In the genomic region with DNA sequence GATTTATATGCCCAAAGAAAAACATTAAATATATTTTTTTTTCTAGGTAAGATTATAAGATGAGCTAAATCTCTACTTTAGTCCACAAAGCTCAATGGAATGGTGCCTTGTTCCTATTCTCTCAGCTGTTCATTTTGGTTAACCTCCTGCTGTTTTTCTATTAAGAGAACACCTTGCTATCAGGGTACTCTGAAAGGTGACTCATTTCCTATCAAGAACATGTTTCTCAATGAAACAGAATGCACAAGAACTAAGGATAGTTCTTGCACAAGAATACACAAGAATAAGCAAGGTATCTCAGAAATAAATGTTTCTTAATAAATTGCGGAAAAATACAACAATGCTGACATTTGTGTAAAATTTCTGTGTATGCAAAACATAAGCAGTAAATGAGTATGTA, we compare ENCODE assay signal across 14 cellular contexts. TPM values are rescaled to one million over a fixed set of nuclear protein-coding genes. Genes with fewer than 3 reads are reported as not detected.
DNase-seq lines count a peak whose midpoint lies in the region; ATAC-seq, FAIRE-seq and TF ChIP-seq lines count a peak whose summit lies in the region.
"Had no signal": no experiment of that assay in that cellular context is flagged by ENCODE, and none has a peak within 500 bp of the region (broad histone marks: within the 10 kb centered on the region; RNA-seq: fewer than 3 reads in every experiment).

No MANE protein-coding gene starts in this region.

- DNase-seq in Daoy (ENCODE audit: low read depth) = peak; percentile 57
- DNase-seq in HT1080 (ENCODE audit: low read depth) = peak; percentile 81
- DNase-seq in GM12878 (ENCODE audit: low read depth, low spot score) = no peak
- peak; percentile 33 for DNase-seq in kidney tubule cell (ENCODE audit: low spot score)
- DNase-seq in mucosa of descending colon = no peak
- no peak for DNase-seq in 8988T
- no peak for DNase-seq in endothelial cell (ENCODE audit: low spot score)
- DNase-seq: activated gamma-delta T cell treated with Interleukin-2 at 50 U/mL for 16 hours, glutamatergic neuron, NCI-H2107, SHP77, tibial artery had no signal

- no peaks in the 10 kb centered on the region for H3K4me1 ChIP-seq in GM12878 (ENCODE audit: control insufficient read depth, insufficient read depth, low read length)
- H3K4me1 ChIP-seq in mucosa of descending colon (ENCODE audit: low read depth) = no peaks in the 10 kb centered on the region

- no peaks in the 10 kb centered on the region; the same call in 2 of the 3 replicates for H3K9me3 ChIP-seq in GM12878 (replicated peaks; ENCODE audit: control insufficient read depth, insufficient read depth, low read length)
- H3K9me3 ChIP-seq in mucosa of descending colon = no peaks in the 10 kb centered on the region
- H3K9me3 ChIP-seq: tibial artery had no signal

- no peak overlapping the region for H3K27ac ChIP-seq in GM12878 (ENCODE audit: control insufficient read depth, insufficient read depth)
- H3K27ac ChIP-seq: tibial artery had no signal

- CTCF ChIA-PET in GM12878 (lab: Yijun Ruan, JAX) = interaction anchor here (0.8 to 3.5 kb wide), 7 partner anchors 9 to 274 kb away, joined by 3 to 19 read pairs (median 6); partner anchors contain the start of gene ABCD2

- POLR2A ChIA-PET in GM12878 (lab: Charles Lee) = interaction anchor here (0.9 to 2.2 kb wide), 4 partner anchors 12 to 17 kb away, joined by 3 to 5 read pairs (median 4); partner anchors contain the start of gene ABCD2

- TF ChIP-seq POLR2A in GM12878 (IDR thresholded peaks at IDR 0.05; ENCODE audit: low read depth, low read length) = no peak

- RAD21 ChIA-PET in GM12878 (lab: Charles Lee; ENCODE audit: unreplicated experiment) = interaction anchor here (1.0 to 4.4 kb wide), 9 partner anchors 8 to 161 kb away, joined by 3 to 30 read pairs (median 4); partner anchors contain the start of gene ABCD2

- no peaks in the 10 kb centered on the region for H4K20me1 ChIP-seq in GM12878 (ENCODE audit: control insufficient read depth, insufficient read depth)

- no peak for TF ChIP-seq CTCF in GM12878 (IDR thresholded peaks at IDR 0.05 in 2 of 3, conservative IDR thresholded peaks at IDR 0.05 in 1 of 3; ENCODE audit: control insufficient read depth in 2 of 3, extremely low read depth in 1 of 3, insufficient read depth in 1 of 3, low read depth in 3 of 3, low read length in 3 of 3)
- no peak for TF ChIP-seq CTCF in mucosa of descending colon (IDR thresholded peaks at IDR 0.05)
- TF ChIP-seq CTCF in endothelial cell (IDR thresholded peaks at IDR 0.05; ENCODE audit: unreplicated experiment) = no peak

- H3K9me3 Mint-ChIP-seq in endothelial cell (ENCODE audit: unreplicated experiment) = no peaks in the 10 kb centered on the region

- FAIRE-seq in GM12878 (lab: Jason Lieb, UNC) = no peak

- H3K36me3 ChIP-seq in GM12878 (ENCODE audit: control insufficient read depth in 2 of 2, insufficient read depth in 2 of 2, low read length in 1 of 2) = peaks cover 0 to 8% of the 10 kb centered on the region in 2 experiments; a peak in 1 of 4 replicates
- no peaks in the 10 kb centered on the region for H3K36me3 ChIP-seq in mucosa of descending colon (ENCODE audit: low read depth)
- H3K36me3 ChIP-seq: tibial artery had no signal

- H2AFZ ChIP-seq in GM12878 (ENCODE audit: control insufficient read depth, low read depth, low read length) = no peak overlapping the region

- peaks cover 12% of the 10 kb centered on the region for H3K79me2 ChIP-seq in GM12878 (ENCODE audit: control insufficient read depth, insufficient read depth, low read length)

- H3K27ac Mint-ChIP-seq in endothelial cell (ENCODE audit: unreplicated experiment) = no peak overlapping the region

- in situ Hi-C loops in GM12878 (cut with MboI) = loop anchor here (25.0 kb wide), 3 partner anchors 507 to 818 kb away; partner anchors contain the start of gene SLC2A13

- no peak for TF ChIP-seq RAD21 in GM12878 (IDR thresholded peaks at IDR 0.05; ENCODE audit: insufficient read depth, low read depth, low read length)

- H3K36me3 Mint-ChIP-seq in endothelial cell (ENCODE audit: low read depth, unreplicated experiment) = no peaks in the 10 kb centered on the region

- peak; percentile 41 for ATAC-seq in GM12878
- no peak for ATAC-seq in mucosa of descending colon
- ATAC-seq in GM19467 (IDR thresholded peaks at IDR 0.05; ENCODE audit: unreplicated experiment) = no peak

- no peak overlapping the region for H3K4me2 ChIP-seq in GM12878 (ENCODE audit: control insufficient read depth, insufficient read depth)

- H3K27me3 ChIP-seq in GM12878 (replicated peaks in 1 of 2; ENCODE audit: control insufficient read depth in 2 of 2, insufficient read depth in 2 of 2, low read length in 1 of 2) = no peaks in the 10 kb centered on the region
- H3K27me3 ChIP-seq: tibial artery had no signal

- no peaks in the 10 kb centered on the region for H3K27me3 Mint-ChIP-seq in endothelial cell (ENCODE audit: unreplicated experiment)

- BruUV-seq in GM12878 (replicated peaks; lab: Mats Ljungman, UMichigan) = no TSS peak

- SMC1A ChIA-PET in GM12878 (lab: Charles Lee; ENCODE audit: uncharacterized antibody, unreplicated experiment) = interaction anchor here (0.6 to 10.6 kb wide), 14 partner anchors 9 to 387 kb away, joined by 3 to 101 read pairs (median 4); partner anchors contain the start of gene ABCD2

- H3K4me3 ChIP-seq in GM12878 (no peak overlapping the region), mucosa of descending colon (no peak overlapping the region)
- H3K4me3 ChIP-seq: tibial artery had no signal

- intact Hi-C loops in GM12878 (cut with micrococcal nuclease; ENCODE audit: unreplicated experiment) = no loop called here
- intact Hi-C loops in mucosa of descending colon (cut with DNase I, micrococcal nuclease) = no loop called here

- no peak for TF ChIP-seq EP300 in GM12878 (IDR thresholded peaks at IDR 0.05; ENCODE audit: borderline replicate concordance in 1 of 2, control insufficient read depth in 1 of 2, low read depth in 2 of 2, low read length in 2 of 2)

- no peak overlapping the region for H3K4me3 Mint-ChIP-seq in endothelial cell (ENCODE audit: unreplicated experiment)

- H3K4me1 Mint-ChIP-seq in endothelial cell (ENCODE audit: unreplicated experiment) = no peaks in the 10 kb centered on the region

- WGBS in GM12878 (ENCODE audit: insufficient coverage, insufficient replicate concordance, low lambda C conversion rate, missing lambda C conversion rate) = 100% methylated on average over 1 of the region's 1 CpG

- no peak overlapping the region for H3K9ac ChIP-seq in GM12878 (ENCODE audit: control insufficient read depth, insufficient read depth, low read length)

TF ChIP-seq in GM12878, 131 proteins besides CTCF, POLR2A, EP300 and RAD21:
- TF ChIP-seq, protein P1, sequence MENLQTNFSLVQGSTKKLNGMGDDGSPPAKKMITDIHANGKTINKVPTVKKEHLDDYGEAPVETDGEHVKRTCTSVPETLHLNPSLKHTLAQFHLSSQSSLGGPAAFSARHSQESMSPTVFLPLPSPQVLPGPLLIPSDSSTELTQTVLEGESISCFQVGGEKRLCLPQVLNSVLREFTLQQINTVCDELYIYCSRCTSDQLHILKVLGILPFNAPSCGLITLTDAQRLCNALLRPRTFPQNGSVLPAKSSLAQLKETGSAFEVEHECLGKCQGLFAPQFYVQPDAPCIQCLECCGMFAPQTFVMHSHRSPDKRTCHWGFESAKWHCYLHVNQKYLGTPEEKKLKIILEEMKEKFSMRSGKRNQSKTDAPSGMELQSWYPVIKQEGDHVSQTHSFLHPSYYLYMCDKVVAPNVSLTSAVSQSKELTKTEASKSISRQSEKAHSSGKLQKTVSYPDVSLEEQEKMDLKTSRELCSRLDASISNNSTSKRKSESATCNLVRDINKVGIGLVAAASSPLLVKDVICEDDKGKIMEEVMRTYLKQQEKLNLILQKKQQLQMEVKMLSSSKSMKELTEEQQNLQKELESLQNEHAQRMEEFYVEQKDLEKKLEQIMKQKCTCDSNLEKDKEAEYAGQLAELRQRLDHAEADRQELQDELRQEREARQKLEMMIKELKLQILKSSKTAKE (IDR thresholded peaks at IDR 0.05; ENCODE audit: low read depth, poor library complexity, severe bottlenecking) = no peak
- no peak for TF ChIP-seq POLR2AphosphoS5 (IDR thresholded peaks at IDR 0.05; ENCODE audit: low read length)

RNA-seq across cellular contexts. Expression of gene ABCD2, which starts 14.1 kb away (rescaled TPM):
- total RNA-seq in Daoy (2014; rRNA removed; shearing (Covaris generic)) = 0.11 TPM in 1 of 2 replicates, not detected in the other
- total RNA-seq in HT1080 (2014; rRNA removed; shearing (Covaris generic)) = 0.03 and 0.05 TPM in 2 replicates
- polyA plus RNA-seq in HT1080 (2015; cell fraction: cytosol; rRNA removed) = 0.02 and 0.06 TPM in 2 replicates
- polyA plus RNA-seq in HT1080 (2015; cell fraction: nucleus; rRNA removed) = 0.02 and 0.07 TPM in 2 replicates
- 65.6 and 69.0 TPM in 2 replicates for total RNA-seq in GM12878 (2013; cell fraction: nucleolus; rRNA removed)
- total RNA-seq in GM12878 (2014; rRNA removed) (9.5 and 13.8 TPM in 2 replicates), GM12878 (2014; rRNA removed; fragmentation: Illumina TruSeq; extraction: Trizol) (16.2 and 16.9 TPM in 2 replicates), GM12878 (2021) (10.3 and 11.0 TPM in 2 replicates), mucosa of descending colon (1 to 10 TPM in 1 of 3 donors, under 1 TPM in 2; 0.52 to 1.1 (median 0.55) TPM), endothelial cell (ENCODE audit: unreplicated experiment) (not detected)
- 2.2 TPM for polyA plus RNA-seq in GM12878 (2011; ENCODE audit: low read depth)
- polyA plus RNA-seq in GM12878 (2011; rRNA removed) (6.4 and 10.7 TPM in 2 replicates), GM12878 (2014; fragmentation: Illumina TruSeq; extraction: Trizol) (9.1 and 12.3 TPM in 2 replicates), GM12878 (2014; fragmentation: Nextera tagmentation; extraction: Ambion mirVana) (1 to 10 TPM; 4.4 to 5.7 TPM), GM12878 (2014; rRNA removed) (4.4 and 6.2 TPM in 2 replicates), GM12878 (2016; fragmentation: Nextera tagmentation; extraction: Ambion mirVana) (1 to 10 TPM; 7.4 to 7.5 TPM)
- 1.9 and 2.1 TPM in 2 replicates for polyA plus RNA-seq in GM12878 (2011; cell fraction: cytosol; rRNA removed)
- 3.6 and 4.8 TPM in 2 replicates for polyA plus RNA-seq in GM12878 (2011; cell fraction: nucleus; rRNA removed)
- 2.6 and 2.9 TPM in 2 replicates for polyA plus RNA-seq in GM12878 (2012)
- polyA minus RNA-seq in GM12878 (2011; rRNA and poly(A)+ RNA removed) = 11.4 and 16.4 TPM in 2 replicates
- 2.9 and 4.3 TPM in 2 replicates for polyA minus RNA-seq in GM12878 (2011; cell fraction: cytosol; rRNA and poly(A)+ RNA removed)
- polyA minus RNA-seq in GM12878 (2011; cell fraction: nucleus; rRNA and poly(A)+ RNA removed) = 11.1 and 14.7 TPM in 2 replicates
- total RNA-seq: pulmonary artery endothelial cell had no signal

Comparison
In these comparisons a context has a peak if more than half of its experiments do, and no peak if none do; other contexts are left out.
1. DNase-seq: peak in Daoy (single experiment), HT1080 (single experiment) and kidney tubule cell (single experiment); none in GM12878 (single experiment), mucosa of descending colon (0 of 3), 8988T (single experiment) and endothelial cell (single experiment).